In the genomic region with DNA sequence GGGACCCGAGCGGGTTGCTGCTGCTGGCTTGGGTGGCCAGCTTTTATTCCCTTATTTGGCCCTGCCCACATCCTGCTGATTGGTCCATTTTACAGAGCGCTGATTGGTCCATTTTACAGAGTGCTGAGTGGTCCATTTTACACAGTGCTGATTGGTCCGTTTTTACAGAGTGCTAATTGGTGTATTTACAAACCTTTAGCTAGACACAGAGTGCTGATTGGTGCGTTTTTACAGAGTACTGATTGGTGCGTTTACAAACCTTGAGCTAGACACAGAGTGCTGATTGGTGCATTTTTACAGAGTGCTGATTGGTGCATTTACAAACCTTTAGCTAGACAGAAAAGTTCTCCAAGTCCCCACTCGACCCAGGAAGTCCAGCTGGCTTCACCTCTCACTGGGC, we compare ENCODE assay signal across 6 cellular contexts. TPM values are rescaled to one million over a fixed set of nuclear protein-coding genes. Genes with fewer than 3 reads are reported as not detected.
"Had no signal": no experiment of that assay in that cellular context is flagged by ENCODE, and none has a peak within 500 bp of the region (broad histone marks: within the 10 kb centered on the region; RNA-seq: fewer than 3 reads in every experiment).

No MANE protein-coding gene starts in this region.

RNA-seq across cellular contexts. Expression of gene TDRD12, which starts 19.4 kb away (rescaled TPM):
- total RNA-seq: epithelial cell of proximal tubule, left lobe of liver, left ventricle myocardium inferior had no signal
- polyA plus RNA-seq: fibroblast of lung, hepatocyte had no signal

RNA-seq across cellular contexts. Expression of gene RGS9BP, which starts 24.5 kb away (rescaled TPM):
- polyA plus RNA-seq: naive thymus-derived CD4-positive, alpha-beta T cell had no signal
